ENCODE assay signal across 26 cellular contexts in genomic region chr2:149034406-149034805, GRCh38. TPM values are rescaled to one million over a fixed set of nuclear protein-coding genes. Genes with fewer than 3 reads are reported as not detected.
"Had no signal": no experiment of that assay in that cellular context is flagged by ENCODE, and none has a peak within 500 bp of the region (broad histone marks: within the 10 kb centered on the region; RNA-seq: fewer than 3 reads in every experiment).

No MANE protein-coding gene starts in this region.

- H3K4me3 ChIP-seq: ascending aorta, breast epithelium had no signal

- ATAC-seq: activated CD8-positive, alpha-beta T cell treated with anti-CD3 and anti-CD28 coated beads for 36 hours; activated T-cell treated with anti-CD3 and anti-CD28 coated beads, Interleukin-2, amount 50 U/mL, for 72 hours had no signal

- H3K27ac ChIP-seq: ascending aorta, breast epithelium, WERI-Rb-1 had no signal

- H3K27me3 ChIP-seq: ascending aorta, breast epithelium had no signal

- H3K9me3 ChIP-seq: ascending aorta, breast epithelium had no signal

- H3K36me3 ChIP-seq: ascending aorta, breast epithelium, WERI-Rb-1 had no signal

- DNase-seq: activated CD4-positive, alpha-beta T cell treated with anti-CD3 and anti-CD28 coated beads for 1 hour; activated CD4-positive, alpha-beta T cell treated with anti-CD3 and anti-CD28 coated beads for 48 hours; activated CD4-positive, alpha-beta T cell treated with anti-CD3 and anti-CD28 coated beads, Interleukin-2, amount 50 U/mL, for 4 hours; activated CD4-positive, CD25-positive, alpha-beta regulatory T cell; activated CD8-positive, alpha-beta T cell treated with anti-CD3 and anti-CD28 coated beads for 36 hours; activated gamma-delta T cell; activated naive CD4-positive, alpha-beta T cell treated with Interleukin-2 at 50 U/mL for 16 hours; activated naive CD8-positive, alpha-beta T cell treated with anti-CD3 and anti-CD28 coated beads, Interleukin-2, amount 10 ng/mL, durations not matched to agents 7 days and 5 days; activated T-cell treated with anti-CD3 and anti-CD28 coated beads, Interleukin-2, amount 50 U/mL, for 1 hour; activated T-cell treated with anti-CD3 and anti-CD28 coated beads, Interleukin-2, amount 50 U/mL, for 72 hours; amygdala; NCI-H187; NCI-H2171; NCI-H446; OCI-M1; Right ventricle myocardium superior; T1000; WERI-Rb-1 had no signal

- H3K36me3 Mint-ChIP-seq: activated naive CD4-positive, alpha-beta T cell treated with anti-CD3 and anti-CD28 coated beads, Interleukin-2, amount 50 U/mL, for 24 hours; activated naive CD8-positive, alpha-beta T cell treated with anti-CD3 and anti-CD28 coated beads, Interleukin-2, amount 10 ng/mL, durations not matched to agents 7 days and 5 days had no signal

- H3K9me3 Mint-ChIP-seq: activated CD8-positive, alpha-beta T cell treated with anti-CD3 and anti-CD28 coated beads for 36 hours; activated naive CD4-positive, alpha-beta T cell treated with anti-CD3 and anti-CD28 coated beads, Interleukin-2, amount 50 U/mL, for 24 hours; activated naive CD8-positive, alpha-beta T cell treated with anti-CD3 and anti-CD28 coated beads, Interleukin-2, amount 10 ng/mL, durations not matched to agents 7 days and 5 days; activated T-cell treated with anti-CD3 and anti-CD28 coated beads, Interleukin-2, amount 50 U/mL, for 72 hours; activated T-helper 2 cell treated with anti-CD3 and anti-CD28 coated beads, Interferon-gamma antibody, Interleukin-2, Interleukin-4, amounts not matched to agents 10 μg/mL and 5 μg/mL and 100 μg/mL, durations not matched to agents 14 hours and 24 hours and 36 hours had no signal

- H3K4me1 ChIP-seq: ascending aorta, breast epithelium had no signal

- H3K4me3 Mint-ChIP-seq: activated CD8-positive, alpha-beta T cell treated with anti-CD3 and anti-CD28 coated beads for 36 hours; activated naive CD4-positive, alpha-beta T cell treated with anti-CD3 and anti-CD28 coated beads, Interleukin-2, amount 50 U/mL, for 24 hours; activated naive CD8-positive, alpha-beta T cell treated with anti-CD3 and anti-CD28 coated beads, Interleukin-2, amount 10 ng/mL, durations not matched to agents 7 days and 5 days; activated T-cell treated with anti-CD3 and anti-CD28 coated beads, Interleukin-2, amount 50 U/mL, for 72 hours had no signal

- H3K27ac Mint-ChIP-seq: activated CD8-positive, alpha-beta T cell treated with anti-CD3 and anti-CD28 coated beads for 36 hours; activated naive CD4-positive, alpha-beta T cell treated with anti-CD3 and anti-CD28 coated beads, Interleukin-2, amount 50 U/mL, for 24 hours; activated naive CD8-positive, alpha-beta T cell treated with anti-CD3 and anti-CD28 coated beads, Interleukin-2, amount 10 ng/mL, durations not matched to agents 7 days and 5 days; activated T-cell treated with anti-CD3 and anti-CD28 coated beads, Interleukin-2, amount 50 U/mL, for 72 hours; activated T-helper 2 cell treated with anti-CD3 and anti-CD28 coated beads, Interferon-gamma antibody, Interleukin-2, Interleukin-4, amounts not matched to agents 10 μg/mL and 5 μg/mL and 100 μg/mL, durations not matched to agents 14 hours and 24 hours and 36 hours had no signal

RNA-seq across cellular contexts. Expression of gene LYPD6B, which starts 4.1 kb away (rescaled TPM):
- total RNA-seq: activated CD8-positive, alpha-beta memory T cell treated with anti-CD3 and anti-CD28 coated beads for 36 hours; activated CD8-positive, alpha-beta T cell treated with anti-CD3 and anti-CD28 coated beads for 36 hours; activated naive CD8-positive, alpha-beta T cell treated with anti-CD3 and anti-CD28 coated beads, Interleukin-2, amount 10 ng/mL, durations not matched to agents 7 days and 5 days; activated T-cell treated with anti-CD3 and anti-CD28 coated beads, Interleukin-2, amount 50 U/mL, for 72 hours; activated T-helper 2 cell treated with anti-CD3 and anti-CD28 coated beads, Interferon-gamma antibody, Interleukin-2, Interleukin-4, amounts not matched to agents 10 μg/mL and 5 μg/mL and 100 μg/mL, durations not matched to agents 14 hours and 24 hours and 36 hours; ascending aorta; cardiac septum; Right ventricle myocardium superior; T-helper 1 cell treated with Interleukin-12 subunit alpha and Interleukin-12 subunit beta and Interleukin-4 antibody, amounts not matched to agents 30 ng/mL and 1 ng/mL, for 36 hours; T-helper 2 cell treated with Interferon-gamma antibody and Interleukin-4, amounts not matched to agents 100 ng/mL and 5 ng/mL, for 36 hours had no signal
